ENCODE assay signal across 8 cellular contexts in the genomic region with DNA sequence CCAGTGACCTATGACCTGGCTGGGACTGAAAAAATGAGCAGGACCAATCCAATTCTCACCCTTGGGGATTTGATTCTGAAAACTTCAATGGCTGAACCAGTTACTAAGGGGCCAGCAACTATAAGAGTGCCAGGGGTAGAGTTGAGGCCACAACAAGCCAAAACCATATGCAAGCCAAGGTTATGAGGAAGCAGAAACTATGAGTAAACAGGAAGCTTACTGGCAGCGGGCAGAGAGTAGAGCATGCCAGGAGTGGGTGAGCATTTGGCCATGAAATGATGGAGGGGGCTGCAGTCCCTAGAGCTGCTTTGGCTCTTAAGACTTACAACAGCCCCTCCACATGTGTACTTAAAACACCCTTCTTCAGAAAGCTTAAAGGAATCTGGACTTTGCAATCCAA.
DNase-seq lines count a peak whose midpoint lies in the region; ATAC-seq and TF ChIP-seq lines count a peak whose summit lies in the region.

No MANE protein-coding gene starts in this region.

- peaks cover 19% of the 10 kb centered on the region for H3K36me3 Mint-ChIP-seq in activated naive CD8-positive, alpha-beta T cell treated with anti-CD3 and anti-CD28 coated beads, Interleukin-2, amount 10 ng/mL, durations not matched to agents 7 days and 5 days
- no peaks in the 10 kb centered on the region for H3K36me3 Mint-ChIP-seq in nephron progenitor cell (ENCODE audit: low read depth)

- no peaks in the 10 kb centered on the region for H3K9me3 Mint-ChIP-seq in activated naive CD8-positive, alpha-beta T cell treated with anti-CD3 and anti-CD28 coated beads, Interleukin-2, amount 10 ng/mL, durations not matched to agents 7 days and 5 days
- no peaks in the 10 kb centered on the region for H3K9me3 Mint-ChIP-seq in nephron progenitor cell

- TF ChIP-seq POLR2A in vagina (IDR thresholded peaks at IDR 0.05) = no peak

- intact Hi-C loops in vagina (cut with DNase I) = no loop called here

- ATAC-seq in GM21447 (IDR thresholded peaks at IDR 0.05; ENCODE audit: unreplicated experiment) (peak; percentile 50), HG02973 (IDR thresholded peaks at IDR 0.05; ENCODE audit: unreplicated experiment) (no peak)
- ATAC-seq in activated naive CD8-positive, alpha-beta T cell treated with anti-CD3 and anti-CD28 coated beads, Interleukin-2, amount 10 ng/mL, durations not matched to agents 7 days and 5 days (ENCODE audit: low read depth) = peak; percentile 50

- POLR2A ChIA-PET in activated naive CD8-positive, alpha-beta T cell treated with anti-CD3 and anti-CD28 coated beads, Interleukin-2, amount 10 ng/mL, durations not matched to agents 7 days and 5 days (lab: Charles Lee) = interaction anchor here (1.5 to 3.9 kb wide), 3 partner anchors 9 to 17 kb away, joined by 6 to 22 read pairs (median 8); no protein-coding TSS in a partner anchor

- no peaks in the 10 kb centered on the region for H3K9me3 ChIP-seq in vagina

- TF ChIP-seq CTCF in nephron progenitor cell (IDR thresholded peaks at IDR 0.05) = no peak
- TF ChIP-seq CTCF in vagina (IDR thresholded peaks at IDR 0.05) = no peak

- H3K27me3 Mint-ChIP-seq in activated naive CD8-positive, alpha-beta T cell treated with anti-CD3 and anti-CD28 coated beads, Interleukin-2, amount 10 ng/mL, durations not matched to agents 7 days and 5 days = no peaks in the 10 kb centered on the region
- no peaks in the 10 kb centered on the region for H3K27me3 Mint-ChIP-seq in nephron progenitor cell (ENCODE audit: low read depth, poor library complexity)

- peak overlapping the region; percentile 94 for H3K27ac Mint-ChIP-seq in activated naive CD8-positive, alpha-beta T cell treated with anti-CD3 and anti-CD28 coated beads, Interleukin-2, amount 10 ng/mL, durations not matched to agents 7 days and 5 days
- H3K27ac Mint-ChIP-seq in nephron progenitor cell = peak overlapping the region; percentile 71

- H3K27me3 ChIP-seq in vagina = no peaks in the 10 kb centered on the region

- H3K4me1 Mint-ChIP-seq in activated naive CD8-positive, alpha-beta T cell treated with anti-CD3 and anti-CD28 coated beads, Interleukin-2, amount 10 ng/mL, durations not matched to agents 7 days and 5 days = peaks cover 57% of the 10 kb centered on the region
- peaks cover 54% of the 10 kb centered on the region for H3K4me1 Mint-ChIP-seq in nephron progenitor cell

- H3K4me1 ChIP-seq in vagina = peaks cover 37% of the 10 kb centered on the region

- H3K36me3 ChIP-seq in vagina = no peaks in the 10 kb centered on the region

- peak overlapping the region; percentile 81 for H3K4me3 Mint-ChIP-seq in activated naive CD8-positive, alpha-beta T cell treated with anti-CD3 and anti-CD28 coated beads, Interleukin-2, amount 10 ng/mL, durations not matched to agents 7 days and 5 days
- no peak overlapping the region for H3K4me3 Mint-ChIP-seq in nephron progenitor cell

- H3K27ac ChIP-seq in vagina = no peak overlapping the region

- no peak overlapping the region for H3K4me3 ChIP-seq in vagina

- DNase-seq in NAMALWA (ENCODE audit: low spot score) = peak; percentile 53
- no peak for DNase-seq in activated naive CD8-positive, alpha-beta T cell treated with anti-CD3 and anti-CD28 coated beads, Interleukin-2, amount 10 ng/mL, durations not matched to agents 7 days and 5 days
- DNase-seq in nephron progenitor cell = peak; percentile 20
- DNase-seq in vagina (ENCODE audit: extremely low spot score in 2 of 2) = no peak
- no peak for DNase-seq in NCI-H510A (lab: John Stamatoyannopoulos, UW)
- DNase-seq in NCI-H1092 (lab: John Stamatoyannopoulos, UW) = no peak

Comparison
In these comparisons a context has a peak if more than half of its experiments do, and no peak if none do; other contexts are left out.
1. DNase-seq: peak in NAMALWA (single experiment) and nephron progenitor cell (single experiment); none in activated naive CD8-positive, alpha-beta T cell treated with anti-CD3 and anti-CD28 coated beads, Interleukin-2, amount 10 ng/mL, durations not matched to agents 7 days and 5 days (single experiment), vagina (0 of 2), NCI-H510A (single experiment) and NCI-H1092 (single experiment).